24 cellular contexts compared by ENCODE assay signal in genomic region chr11:72007587-72007986, GRCh38. TPM values are rescaled to one million over a fixed set of nuclear protein-coding genes. Genes with fewer than 3 reads are reported as not detected.
A peak's percentile ranks its signal among the peaks of the same experiment; 100 is the strongest.
DNase-seq lines count a peak whose midpoint lies in the region; ATAC-seq and TF ChIP-seq lines count a peak whose summit lies in the region.
"Had no signal": no experiment of that assay in that cellular context is flagged by ENCODE, and none has a peak within 500 bp of the region (broad histone marks: within the 10 kb centered on the region; RNA-seq: fewer than 3 reads in every experiment).

No MANE protein-coding gene starts in this region.

- no peak for DNase-seq in CD14-positive monocyte (ENCODE audit: low spot score)
- DNase-seq in CD4-positive, alpha-beta memory T cell, result no peak
- peak; percentile 26 for DNase-seq in mesenteric fat pad (ENCODE audit: low spot score)
- no peak for DNase-seq in dedifferentiated amniotic fluid mesenchymal stem cell (ENCODE audit: extremely low spot score)
- DNase-seq in stimulated activated CD4-positive, alpha-beta T cell treated with anti-CD3 and anti-CD28 coated beads, Interleukin-12 subunit alpha, Interleukin-12 subunit beta, amount 100 ng/mL, for 4 hours, result no peak
- DNase-seq: activated B cell treated with CpG ODN at 0.5 μM for 24 hours; DMS79; foreskin melanocyte; HCEC 1CT; immature natural killer cell; NCI-H2171; NCI-H524 treated with DMSO at 0.1 percent for 48 hours; psoas muscle; SK-N-SH; stimulated activated CD4-positive, alpha-beta T cell treated with anti-CD3 and anti-CD28 coated beads, Interleukin-1b, Interleukin-23, amount 100 ng/mL, for 48 hours; T-helper 9 cell; tibial artery had no signal

- peak overlapping the region in 4 of 7 donors; percentile 32 to 61 (median 52) for H3K27ac Mint-ChIP-seq in CD14-positive monocyte
- H3K27ac Mint-ChIP-seq in CD4-positive, alpha-beta memory T cell, result peak overlapping the region in 4 of 7 donors; percentile 14 to 77 (median 62)
- H3K27ac Mint-ChIP-seq in activated naive CD8-positive, alpha-beta T cell, result peak overlapping the region; percentile 28
- H3K27ac Mint-ChIP-seq: activated B cell treated with CpG ODN at 0.5 μM for 24 hours had no signal

- H3K27me3 Mint-ChIP-seq in CD14-positive monocyte (ENCODE audit: low read depth in 3 of 3), result no peaks in the 10 kb centered on the region
- H3K27me3 Mint-ChIP-seq in CD4-positive, alpha-beta memory T cell, result no peaks in the 10 kb centered on the region
- H3K27me3 Mint-ChIP-seq in activated naive CD8-positive, alpha-beta T cell, result no peaks in the 10 kb centered on the region
- H3K27me3 Mint-ChIP-seq: activated B cell treated with CpG ODN at 0.5 μM for 24 hours had no signal

- no peak overlapping the region for H3K4me3 Mint-ChIP-seq in CD14-positive monocyte
- no peak overlapping the region for H3K4me3 Mint-ChIP-seq in CD4-positive, alpha-beta memory T cell
- H3K4me3 Mint-ChIP-seq in activated naive CD8-positive, alpha-beta T cell, result no peak overlapping the region
- H3K4me3 Mint-ChIP-seq: activated B cell treated with CpG ODN at 0.5 μM for 24 hours, immature natural killer cell, mesothelial cell of epicardium had no signal

- H3K27ac ChIP-seq in CD4-positive, alpha-beta memory T cell (ENCODE audit: low read depth, low read length), result no peak overlapping the region
- H3K27ac ChIP-seq: hepatocyte, KMS-11, psoas muscle, tibial artery had no signal

- no peak overlapping the region for H3K4me3 ChIP-seq in CD4-positive, alpha-beta memory T cell (ENCODE audit: low read length in 2 of 2)
- H3K4me3 ChIP-seq: hepatocyte, psoas muscle, tibial artery had no signal

- peaks cover 96% of the 10 kb centered on the region for H3K36me3 ChIP-seq in CD4-positive, alpha-beta memory T cell (ENCODE audit: insufficient read depth, low read length)

- no peaks in the 10 kb centered on the region for H3K27me3 ChIP-seq in CD4-positive, alpha-beta memory T cell (ENCODE audit: insufficient read depth, low read length)
- H3K27me3 ChIP-seq: hepatocyte, tibial artery had no signal

- TF ChIP-seq CTCF in CD14-positive monocyte (IDR thresholded peaks at IDR 0.05), result no peak

- no peaks in the 10 kb centered on the region for H3K4me1 Mint-ChIP-seq in CD14-positive monocyte
- peaks cover 0 to 2% (median 0%) of the 10 kb centered on the region in 4 donors for H3K4me1 Mint-ChIP-seq in CD4-positive, alpha-beta memory T cell
- no peaks in the 10 kb centered on the region for H3K4me1 Mint-ChIP-seq in activated naive CD8-positive, alpha-beta T cell (ENCODE audit: low read depth)

- CTCF ChIA-PET in CD4-positive, alpha-beta memory T cell (lab: Charles Lee; ENCODE audit: partially characterized antibody), result interaction anchor here (0.8 to 1.4 kb wide), 2 partner anchors 31 to 84 kb away, joined by 3 read pairs; no protein-coding TSS in a partner anchor

- no peaks in the 10 kb centered on the region for H3K4me1 ChIP-seq in CD4-positive, alpha-beta memory T cell (ENCODE audit: insufficient read depth, low read length)

- ATAC-seq in HG03354 (IDR thresholded peaks at IDR 0.05; ENCODE audit: poor library complexity, severe bottlenecking, unreplicated experiment), result no peak
- ATAC-seq: esophagus mucosa, left lobe of liver, psoas muscle had no signal

- intact Hi-C loops in CD14-positive monocyte (cut with micrococcal nuclease), result no loop called here
- intact Hi-C loops in CD4-positive, alpha-beta memory T cell (cut with micrococcal nuclease), result no loop called here

- peaks cover 0 to 2% (median 0%) of the 10 kb centered on the region in 7 donors for H3K9me3 Mint-ChIP-seq in CD14-positive monocyte
- H3K9me3 Mint-ChIP-seq in CD4-positive, alpha-beta memory T cell, result no peaks in the 10 kb centered on the region
- H3K9me3 Mint-ChIP-seq in activated naive CD8-positive, alpha-beta T cell (ENCODE audit: low read depth), result no peaks in the 10 kb centered on the region
- H3K9me3 Mint-ChIP-seq: activated B cell treated with CpG ODN at 0.5 μM for 24 hours, immature natural killer cell, mesothelial cell of epicardium had no signal

- POLR2A ChIA-PET in CD4-positive, alpha-beta memory T cell (lab: Charles Lee; ENCODE audit: partially characterized antibody), result no interaction called here

- peaks cover 92 to 97% of the 10 kb centered on the region in 2 donors for H3K36me3 Mint-ChIP-seq in CD14-positive monocyte
- peaks cover 49 to 93% of the 10 kb centered on the region in 2 donors for H3K36me3 Mint-ChIP-seq in CD4-positive, alpha-beta memory T cell
- H3K36me3 Mint-ChIP-seq in activated naive CD8-positive, alpha-beta T cell, result peaks cover 2% of the 10 kb centered on the region

- H3K9me3 ChIP-seq in CD4-positive, alpha-beta memory T cell (ENCODE audit: control insufficient read depth in 1 of 2, low read length in 2 of 2), result no peaks in the 10 kb centered on the region
- H3K9me3 ChIP-seq: psoas muscle, SK-N-SH, tibial artery had no signal

RNA-seq across cellular contexts. Expression of gene IL18BP, which starts 8.9 kb away (rescaled TPM):
- 1 to 10 TPM; 7.4 to 8.3 TPM for polyA plus RNA-seq in CD14-positive monocyte
- total RNA-seq in CD4-positive, alpha-beta memory T cell, result 10 to 100 TPM; 21.4 to 26.2 TPM
- 10 to 100 TPM; 13.8 to 19.7 TPM for polyA plus RNA-seq in CD4-positive, alpha-beta memory T cell
- total RNA-seq in mesenteric fat pad, result 13.1 TPM
